Comparison of ENCODE assay signal across 1 cellular context in the genomic region with DNA sequence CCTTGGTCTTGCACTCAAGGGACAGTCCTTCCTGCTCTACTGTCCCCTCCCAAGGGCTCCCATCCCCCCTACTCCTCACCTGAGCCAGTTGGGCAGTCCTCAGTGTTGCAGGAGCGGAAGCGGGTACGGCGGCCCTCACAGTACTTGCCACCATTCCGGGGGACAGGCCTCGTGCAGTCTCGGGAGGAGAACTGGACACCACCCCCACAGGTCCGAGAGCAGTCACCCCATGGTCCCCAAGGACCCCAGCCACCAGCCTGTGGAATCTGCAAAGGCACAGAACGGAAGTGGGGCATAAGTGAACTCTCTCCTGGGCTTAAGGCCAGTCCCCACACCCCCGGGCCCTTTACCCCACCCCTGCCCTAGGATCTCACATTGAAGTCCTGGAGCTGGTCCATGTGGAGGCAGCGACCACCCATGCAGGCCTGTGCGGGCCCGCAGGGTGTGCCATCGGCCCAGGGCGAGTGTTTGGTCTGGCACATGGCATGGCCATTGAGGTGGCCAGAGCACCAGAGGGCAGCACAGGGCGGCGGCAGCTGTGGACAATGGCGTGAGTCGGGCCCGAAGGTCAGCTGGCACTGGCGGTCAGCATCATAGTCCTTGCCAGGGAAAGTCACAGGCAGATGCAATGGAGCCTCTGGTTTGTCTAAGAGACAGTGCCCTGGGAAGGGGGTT.
A peak's percentile ranks its signal among the peaks of the same experiment; 100 is the strongest.
TF ChIP-seq lines count a peak whose summit lies in the region.

No MANE protein-coding gene starts in this region.

TF ChIP-seq in endothelial cell of umbilical vein, 7 proteins besides CTCF, POLR2A, EP300 and RAD21:
- peak; percentile 49 for TF ChIP-seq MYC (IDR thresholded peaks at IDR 0.05; ENCODE audit: low read depth, low read length)
- TF ChIP-seq JUN (IDR thresholded peaks at IDR 0.05; ENCODE audit: borderline replicate concordance, insufficient read depth, insufficient read length, low read depth), result no peak
